ENCODE assay signal across 11 cellular contexts in the genomic region with DNA sequence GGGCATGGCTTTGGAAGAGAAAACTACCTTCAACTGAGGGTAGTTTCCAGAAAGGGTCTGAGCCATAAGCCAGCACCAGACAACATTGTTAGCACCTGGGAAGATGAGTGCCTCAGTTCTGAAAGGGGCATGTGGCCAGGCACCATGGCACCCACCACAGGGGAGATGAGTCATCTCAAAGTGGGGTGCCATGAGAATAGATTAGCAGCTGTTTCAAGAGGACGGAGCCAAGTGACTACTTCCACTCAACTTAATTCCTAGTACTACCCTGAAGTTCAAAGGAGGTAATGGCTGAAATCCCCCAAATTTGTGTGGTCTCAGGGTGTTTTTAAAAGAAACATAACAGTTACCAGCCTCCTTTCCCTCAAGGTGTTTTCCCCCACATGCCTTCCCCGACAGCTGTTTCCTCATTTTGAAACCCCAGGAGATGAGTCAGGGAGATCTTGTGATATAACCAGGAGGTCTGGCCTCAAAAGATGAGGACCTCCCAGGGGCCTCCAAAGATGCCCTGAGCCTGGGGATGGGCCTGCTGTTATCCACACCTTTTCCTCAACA. TPM values are rescaled to one million over a fixed set of nuclear protein-coding genes. Genes with fewer than 3 reads are reported as not detected.
DNase-seq lines count a peak whose midpoint lies in the region; ATAC-seq and TF ChIP-seq lines count a peak whose summit lies in the region.
"Had no signal": no experiment of that assay in that cellular context is flagged by ENCODE, and none has a peak within 500 bp of the region (broad histone marks: within the 10 kb centered on the region; RNA-seq: fewer than 3 reads in every experiment).

No MANE protein-coding gene starts in this region.

- peaks cover 0 to 2% of the 10 kb centered on the region in 2 donors for H3K4me1 Mint-ChIP-seq in natural killer cell treated with Interleukin-12 subunit alpha and Interleukin-12 subunit beta and Interleukin-15 and Interleukin-18, amount 100 ng/mL, for 72 hours (ENCODE audit: low read depth in 2 of 2)
- H3K4me1 Mint-ChIP-seq in natural killer cell: no peaks in the 10 kb centered on the region
- H3K4me1 Mint-ChIP-seq in T-helper 1 cell treated with Interleukin-12 subunit alpha and Interleukin-12 subunit beta and Interleukin-4 antibody, amounts not matched to agents 30 μg/mL and 1 μg/mL, for 36 hours (ENCODE audit: low read depth): peaks cover 18% of the 10 kb centered on the region
- H3K4me1 Mint-ChIP-seq in T-cell: no peaks in the 10 kb centered on the region

- peak overlapping the region; percentile 48 to 57 for H3K27ac Mint-ChIP-seq in natural killer cell treated with Interleukin-12 subunit alpha and Interleukin-12 subunit beta and Interleukin-15 and Interleukin-18, amount 100 ng/mL, for 72 hours
- H3K27ac Mint-ChIP-seq in natural killer cell (no peak overlapping the region), T-cell (no peak overlapping the region)
- H3K27ac Mint-ChIP-seq in T-helper 1 cell treated with Interleukin-12 subunit alpha and Interleukin-12 subunit beta and Interleukin-4 antibody, amounts not matched to agents 30 μg/mL and 1 μg/mL, for 36 hours: peak overlapping the region; percentile 72
- H3K27ac Mint-ChIP-seq: type B pancreatic cell had no signal

- no peaks in the 10 kb centered on the region for H3K36me3 Mint-ChIP-seq in natural killer cell treated with Interleukin-12 subunit alpha and Interleukin-12 subunit beta and Interleukin-15 and Interleukin-18, amount 100 ng/mL, for 72 hours
- no peaks in the 10 kb centered on the region for H3K36me3 Mint-ChIP-seq in natural killer cell
- peaks cover 21% of the 10 kb centered on the region for H3K36me3 Mint-ChIP-seq in T-helper 1 cell treated with Interleukin-12 subunit alpha and Interleukin-12 subunit beta and Interleukin-4 antibody, amounts not matched to agents 30 μg/mL and 1 μg/mL, for 36 hours (ENCODE audit: low read depth)
- H3K36me3 Mint-ChIP-seq in T-cell: no peaks in the 10 kb centered on the region
- H3K36me3 Mint-ChIP-seq: type B pancreatic cell had no signal

- ATAC-seq in natural killer cell treated with Interleukin-12 subunit alpha and Interleukin-12 subunit beta and Interleukin-15 and Interleukin-18, amount 100 ng/mL, for 72 hours: peak; percentile 88 to 91
- ATAC-seq in natural killer cell (no peak), HG02870 (IDR thresholded peaks at IDR 0.05; ENCODE audit: unreplicated experiment) (peak; percentile 80), T-cell (replicated peaks in 1 of 4) (no peak)
- ATAC-seq in stimulated activated naive CD8-positive, alpha-beta T cell treated with anti-CD3 and anti-CD28 coated beads, Interleukin-15, Interleukin-2, amounts not matched to agents 100 U/mL and 50 U/mL, for 24 hours: peak; percentile 96

- intact Hi-C loops in natural killer cell (cut with micrococcal nuclease): no loop called here

- CTCF ChIA-PET in T-cell (lab: Charles Lee): no interaction called here

- no peaks in the 10 kb centered on the region for H3K27me3 Mint-ChIP-seq in natural killer cell treated with Interleukin-12 subunit alpha and Interleukin-12 subunit beta and Interleukin-15 and Interleukin-18, amount 100 ng/mL, for 72 hours
- H3K27me3 Mint-ChIP-seq in natural killer cell (ENCODE audit: low read depth in 2 of 2) (no peaks in the 10 kb centered on the region), T-cell (peaks cover 0 to 9% of the 10 kb centered on the region in 2 donors)
- H3K27me3 Mint-ChIP-seq in T-helper 1 cell treated with Interleukin-12 subunit alpha and Interleukin-12 subunit beta and Interleukin-4 antibody, amounts not matched to agents 30 μg/mL and 1 μg/mL, for 36 hours (ENCODE audit: low read depth): no peaks in the 10 kb centered on the region

- peak; percentile 68 for DNase-seq in natural killer cell treated with Interleukin-12 subunit alpha and Interleukin-12 subunit beta and Interleukin-15 and Interleukin-18, amount 100 ng/mL, for 72 hours (ENCODE audit: low spot score)
- DNase-seq in natural killer cell: no peak
- DNase-seq in stimulated activated naive CD8-positive, alpha-beta T cell treated with anti-CD3 and anti-CD28 coated beads, Interleukin-15, Interleukin-2, amounts not matched to agents 100 U/mL and 50 U/mL, for 24 hours: peak; percentile 44
- no peak for DNase-seq in T-cell
- no peak for DNase-seq in DMS114 treated with DMSO at 0.1 percent for 48 hours (lab: John Stamatoyannopoulos, UW; ENCODE audit: unreplicated experiment)
- DNase-seq in caudate nucleus (lab: John Stamatoyannopoulos, UW): no peak
- DNase-seq: Caco-2, erythroblast had no signal

- TF ChIP-seq CTCF in natural killer cell (IDR thresholded peaks at IDR 0.05): no peak

- no peak overlapping the region for H3K27ac ChIP-seq in caudate nucleus (ENCODE audit: low read depth, low read length)

- POLR2A ChIA-PET in T-cell (lab: Charles Lee): no interaction called here

- peaks cover 4% of the 10 kb centered on the region for H3K9me3 Mint-ChIP-seq in natural killer cell treated with Interleukin-12 subunit alpha and Interleukin-12 subunit beta and Interleukin-15 and Interleukin-18, amount 100 ng/mL, for 72 hours
- H3K9me3 Mint-ChIP-seq in natural killer cell: peaks cover 0 to 2% of the 10 kb centered on the region in 2 donors
- H3K9me3 Mint-ChIP-seq in T-helper 1 cell treated with Interleukin-12 subunit alpha and Interleukin-12 subunit beta and Interleukin-4 antibody, amounts not matched to agents 30 μg/mL and 1 μg/mL, for 36 hours: peaks cover 21% of the 10 kb centered on the region
- peaks cover 0 to 12% (median 0%) of the 10 kb centered on the region in 3 donors for H3K9me3 Mint-ChIP-seq in T-cell

- H3K4me3 Mint-ChIP-seq in natural killer cell treated with Interleukin-12 subunit alpha and Interleukin-12 subunit beta and Interleukin-15 and Interleukin-18, amount 100 ng/mL, for 72 hours: no peak overlapping the region
- H3K4me3 Mint-ChIP-seq in natural killer cell: no peak overlapping the region
- H3K4me3 Mint-ChIP-seq in T-helper 1 cell treated with Interleukin-12 subunit alpha and Interleukin-12 subunit beta and Interleukin-4 antibody, amounts not matched to agents 30 μg/mL and 1 μg/mL, for 36 hours: peak overlapping the region; percentile 4
- H3K4me3 Mint-ChIP-seq in T-cell: no peak overlapping the region
- H3K4me3 Mint-ChIP-seq: type B pancreatic cell had no signal

RNA-seq across cellular contexts. Expression of gene FTHL17, which starts 27.8 kb away (rescaled TPM):
- total RNA-seq in natural killer cell treated with Interleukin-12 subunit alpha and Interleukin-12 subunit beta and Interleukin-15 and Interleukin-18, amount 100 ng/mL, for 72 hours: not detected
- not detected for total RNA-seq in natural killer cell
- not detected for total RNA-seq in T-cell
- total RNA-seq: Caco-2 had no signal

Comparison
In these comparisons a context has a peak if more than half of its experiments do, and no peak if none do; other contexts are left out.
1. ATAC-seq: peak in natural killer cell treated with Interleukin-12 subunit alpha and Interleukin-12 subunit beta and Interleukin-15 and Interleukin-18, amount 100 ng/mL, for 72 hours (2 of 2), HG02870 (single experiment) and stimulated activated naive CD8-positive, alpha-beta T cell treated with anti-CD3 and anti-CD28 coated beads, Interleukin-15, Interleukin-2, amounts not matched to agents 100 U/mL and 50 U/mL, for 24 hours (single experiment); none in natural killer cell (0 of 3) and T-cell (0 of 4).
2. DNase-seq: peak in natural killer cell treated with Interleukin-12 subunit alpha and Interleukin-12 subunit beta and Interleukin-15 and Interleukin-18, amount 100 ng/mL, for 72 hours (single experiment) and stimulated activated naive CD8-positive, alpha-beta T cell treated with anti-CD3 and anti-CD28 coated beads, Interleukin-15, Interleukin-2, amounts not matched to agents 100 U/mL and 50 U/mL, for 24 hours (single experiment); none in natural killer cell (single experiment), T-cell (0 of 34), DMS114 treated with DMSO at 0.1 percent for 48 hours (single experiment) and caudate nucleus (0 of 61).
3. H3K27ac Mint-ChIP-seq: peak in natural killer cell treated with Interleukin-12 subunit alpha and Interleukin-12 subunit beta and Interleukin-15 and Interleukin-18, amount 100 ng/mL, for 72 hours (2 of 2) and T-helper 1 cell treated with Interleukin-12 subunit alpha and Interleukin-12 subunit beta and Interleukin-4 antibody, amounts not matched to agents 30 μg/mL and 1 μg/mL, for 36 hours (single experiment); none in natural killer cell (0 of 2) and T-cell (0 of 2).